27 cellular contexts compared by ENCODE assay signal in the genomic region with DNA sequence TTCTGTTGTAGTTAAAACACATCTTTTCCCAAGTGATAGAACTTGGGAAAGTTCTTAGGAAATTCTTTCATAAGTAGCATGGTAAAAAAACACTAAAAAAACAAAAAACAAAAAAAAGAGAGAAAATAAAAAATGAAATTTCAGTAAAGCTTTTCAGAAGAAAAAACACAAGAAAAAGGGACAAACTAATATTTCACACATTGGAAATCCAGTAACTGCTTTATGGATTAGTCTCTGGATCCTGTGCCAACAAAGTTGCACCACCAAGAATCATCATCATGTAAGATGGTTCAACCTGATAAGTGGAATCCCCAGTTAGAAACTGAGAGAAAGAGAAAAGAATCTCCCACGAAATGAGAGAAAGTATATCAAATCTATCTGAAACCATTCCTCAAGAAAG.
"Had no signal": no experiment of that assay in that cellular context is flagged by ENCODE, and none has a peak within 500 bp of the region (broad histone marks: within the 10 kb centered on the region; RNA-seq: fewer than 3 reads in every experiment).

No MANE protein-coding gene starts in this region.

- H3K9me3 Mint-ChIP-seq: activated CD4-positive, alpha-beta memory T cell treated with anti-CD3 and anti-CD28 coated beads, Interleukin-2, amount 10 ng/mL, durations not matched to agents 7 days and 5 days; activated naive CD4-positive, alpha-beta T cell treated with anti-CD3 and anti-CD28 coated beads for 36 hours; central memory CD8-positive, alpha-beta T cell; dendritic cell treated with granulocyte-macrophage colony-stimulating factor and Interleukin-4, amounts not matched to agents 40 ng/mL and 50 ng/mL, for 4 days; nephron progenitor cell had no signal

- H3K36me3 ChIP-seq: brain microvascular endothelial cell, esophagus squamous epithelium, transverse colon, uterus had no signal

- H3K27me3 ChIP-seq: brain microvascular endothelial cell, esophagus squamous epithelium, transverse colon, uterus had no signal

- FAIRE-seq: endothelial cell of umbilical vein had no signal

- H3K4me1 ChIP-seq: transverse colon, uterus had no signal

- H3K4me1 Mint-ChIP-seq: activated CD4-positive, alpha-beta memory T cell treated with anti-CD3 and anti-CD28 coated beads, Interleukin-2, amount 10 ng/mL, durations not matched to agents 7 days and 5 days; central memory CD8-positive, alpha-beta T cell had no signal

- H3K4me3 Mint-ChIP-seq: activated CD4-positive, alpha-beta memory T cell treated with anti-CD3 and anti-CD28 coated beads, Interleukin-2, amount 10 ng/mL, durations not matched to agents 7 days and 5 days; activated naive CD4-positive, alpha-beta T cell treated with anti-CD3 and anti-CD28 coated beads for 36 hours; central memory CD8-positive, alpha-beta T cell; dendritic cell treated with granulocyte-macrophage colony-stimulating factor and Interleukin-4, amounts not matched to agents 40 ng/mL and 50 ng/mL, for 4 days; nephron progenitor cell had no signal

- H3K27me3 Mint-ChIP-seq: activated CD4-positive, alpha-beta memory T cell treated with anti-CD3 and anti-CD28 coated beads, Interleukin-2, amount 10 ng/mL, durations not matched to agents 7 days and 5 days; central memory CD8-positive, alpha-beta T cell; dendritic cell treated with granulocyte-macrophage colony-stimulating factor and Interleukin-4, amounts not matched to agents 40 ng/mL and 50 ng/mL, for 4 days; progenitor cell of endocrine pancreas had no signal

- H3K27ac ChIP-seq: brain microvascular endothelial cell, esophagus squamous epithelium, transverse colon, uterus had no signal

- H3K4me3 ChIP-seq: esophagus squamous epithelium, lung, transverse colon, uterus had no signal

- H3K9me3 ChIP-seq: esophagus squamous epithelium, transverse colon, uterus had no signal

- DNase-seq: activated CD4-positive, alpha-beta memory T cell treated with anti-CD3 and anti-CD28 coated beads, Interleukin-2, amount 10 ng/mL, durations not matched to agents 7 days and 5 days; activated CD4-positive, alpha-beta T cell treated with anti-CD3 and anti-CD28 coated beads for 48 hours; activated CD4-positive, CD25-positive, alpha-beta regulatory T cell; activated naive CD4-positive, alpha-beta T cell treated with anti-CD3 and anti-CD28 coated beads for 36 hours; activated T-cell treated with anti-CD3 and anti-CD28 coated beads, Interleukin-2, amount 50 U/mL, for 1 hour; anterior cingulate cortex; brain microvascular endothelial cell; effector memory CD4-positive, alpha-beta T cell; esophagus squamous epithelium; foreskin fibroblast; glutamatergic neuron; hippocampal formation; islet precursor cell; midbrain; nephron progenitor cell; occipital lobe; stimulated activated CD4-positive, alpha-beta T cell treated with anti-CD3 and anti-CD28 coated beads, Interleukin-2, amount 100 ng/mL, for 24 hours; stimulated activated naive CD4-positive, alpha-beta T cell treated with Interleukin-2 at 50 U/mL for 16 hours; T-helper 1 cell; T1000; transverse colon; uterus had no signal

- H3K27ac Mint-ChIP-seq: activated CD4-positive, alpha-beta memory T cell treated with anti-CD3 and anti-CD28 coated beads, Interleukin-2, amount 10 ng/mL, durations not matched to agents 7 days and 5 days; activated naive CD4-positive, alpha-beta T cell treated with anti-CD3 and anti-CD28 coated beads for 36 hours; dendritic cell treated with granulocyte-macrophage colony-stimulating factor and Interleukin-4, amounts not matched to agents 40 ng/mL and 50 ng/mL, for 4 days; nephron progenitor cell; progenitor cell of endocrine pancreas had no signal
